ENCODE assay signal across 10 cellular contexts in genomic region chr15:33067456-33067855, GRCh38.
DNase-seq lines count a peak whose midpoint lies in the region; ATAC-seq and TF ChIP-seq lines count a peak whose summit lies in the region.
"Had no signal": no experiment of that assay in that cellular context is flagged by ENCODE, and none has a peak within 500 bp of the region (broad histone marks: within the 10 kb centered on the region; RNA-seq: fewer than 3 reads in every experiment).

No MANE protein-coding gene starts in this region.

- H3K36me3 ChIP-seq in HUES48 (ENCODE audit: control insufficient read depth, insufficient read depth, low read length), result no peaks in the 10 kb centered on the region
- H3K36me3 ChIP-seq in uterus, result no peaks in the 10 kb centered on the region
- H3K36me3 ChIP-seq: right atrium auricular region had no signal

- ATAC-seq in naive thymus-derived CD8-positive, alpha-beta T cell, result no peak

- no peak overlapping the region for H3K9ac ChIP-seq in HUES48 (ENCODE audit: low read depth, low read length)

- DNase-seq in AG09309 (ENCODE audit: low read depth) (peak; percentile 50), chondrocyte (ENCODE audit: low spot score) (no peak), NCI-H345 treated with DMSO at 0.1 percent for 48 hours (lab: John Stamatoyannopoulos, UW; ENCODE audit: unreplicated experiment) (no peak), uterus (no peak), SK-N-DZ (ENCODE audit: low spot score) (no peak)
- no peak for DNase-seq in naive thymus-derived CD8-positive, alpha-beta T cell
- no peak for DNase-seq in stimulated activated CD4-positive, alpha-beta T cell treated with anti-CD3 and anti-CD28 coated beads, Interleukin-4, amount 100 ng/mL, for 1 hour
- DNase-seq: central memory CD4-positive, alpha-beta T cell had no signal

- H3K27ac ChIP-seq in HUES48 (ENCODE audit: low read depth, low read length) (peak overlapping the region; percentile 84), uterus (peak overlapping the region in 1 of 2 donors; percentile 19)
- H3K27ac ChIP-seq: right atrium auricular region had no signal

- H3K27me3 Mint-ChIP-seq in chondrocyte (ENCODE audit: low read depth), result no peaks in the 10 kb centered on the region
- H3K27me3 Mint-ChIP-seq in naive thymus-derived CD8-positive, alpha-beta T cell, result peaks cover 8 to 42% (median 13%) of the 10 kb centered on the region in 5 donors

- H3K9me3 ChIP-seq in HUES48 (ENCODE audit: control insufficient read depth, insufficient read depth, low read length) (no peaks in the 10 kb centered on the region), uterus (no peaks in the 10 kb centered on the region)
- H3K9me3 ChIP-seq: right atrium auricular region had no signal

- no peaks in the 10 kb centered on the region for H3K27me3 ChIP-seq in HUES48 (ENCODE audit: control insufficient read depth, insufficient read depth, low read length)
- H3K27me3 ChIP-seq in uterus, result no peaks in the 10 kb centered on the region
- H3K27me3 ChIP-seq: right atrium auricular region had no signal

- H3K4me1 Mint-ChIP-seq in chondrocyte (ENCODE audit: low read depth), result peaks cover 64% of the 10 kb centered on the region
- peaks cover 13 to 22% (median 18%) of the 10 kb centered on the region in 4 donors for H3K4me1 Mint-ChIP-seq in naive thymus-derived CD8-positive, alpha-beta T cell

- peak overlapping the region; percentile 39 for H3K4me3 Mint-ChIP-seq in chondrocyte (ENCODE audit: unreplicated experiment)
- H3K4me3 Mint-ChIP-seq in naive thymus-derived CD8-positive, alpha-beta T cell, result peak overlapping the region in 8 of 10 donors; percentile 60 to 90 (median 78)

- H3K4me3 ChIP-seq in AG09309 (ENCODE audit: control insufficient read depth, low read depth, low read length), result peak overlapping the region; percentile 34
- peak overlapping the region; percentile 19; the same call in 1 of the 2 replicates for H3K4me3 ChIP-seq in HUES48 (ENCODE audit: low read depth, low read length)
- no peak overlapping the region for H3K4me3 ChIP-seq in uterus
- H3K4me3 ChIP-seq: right atrium auricular region had no signal

- H3K4me1 ChIP-seq in HUES48 (ENCODE audit: control insufficient read depth, insufficient read depth, low read length) (peaks cover 34% of the 10 kb centered on the region), uterus (no peaks in the 10 kb centered on the region)

- TF ChIP-seq CTCF in AG09309 (IDR thresholded peaks at IDR 0.05; ENCODE audit: control insufficient read depth, insufficient read depth, low read depth, low read length, missing control alignments) (no peak), chondrocyte (IDR thresholded peaks at IDR 0.05) (no peak), uterus (IDR thresholded peaks at IDR 0.05) (no peak)

- H3K9me3 Mint-ChIP-seq in chondrocyte (ENCODE audit: low read depth), result no peaks in the 10 kb centered on the region
- H3K9me3 Mint-ChIP-seq in naive thymus-derived CD8-positive, alpha-beta T cell, result no peaks in the 10 kb centered on the region

- POLR2A ChIA-PET in naive thymus-derived CD8-positive, alpha-beta T cell (lab: Charles Lee), result no interaction called here

- H3K36me3 Mint-ChIP-seq in chondrocyte (ENCODE audit: low read depth), result no peaks in the 10 kb centered on the region
- H3K36me3 Mint-ChIP-seq in naive thymus-derived CD8-positive, alpha-beta T cell, result peaks cover 0 to 22% (median 6%) of the 10 kb centered on the region in 3 donors

- no peak for TF ChIP-seq POLR2A in uterus (IDR thresholded peaks at IDR 0.05)

- H3K27ac Mint-ChIP-seq in chondrocyte (ENCODE audit: unreplicated experiment), result peak overlapping the region; percentile 89
- peak overlapping the region in 5 of 10 donors; percentile 52 to 96 (median 90) for H3K27ac Mint-ChIP-seq in naive thymus-derived CD8-positive, alpha-beta T cell

- intact Hi-C loops in uterus (cut with DNase I; ENCODE audit: low total_unique reads), result no loop called here

Comparison
In these comparisons a context has a peak if more than half of its experiments do, and no peak if none do; other contexts are left out.
1. H3K4me3 ChIP-seq: peak in AG09309 (single experiment) and HUES48 (single experiment); none in uterus (0 of 2).